In the genomic region with DNA sequence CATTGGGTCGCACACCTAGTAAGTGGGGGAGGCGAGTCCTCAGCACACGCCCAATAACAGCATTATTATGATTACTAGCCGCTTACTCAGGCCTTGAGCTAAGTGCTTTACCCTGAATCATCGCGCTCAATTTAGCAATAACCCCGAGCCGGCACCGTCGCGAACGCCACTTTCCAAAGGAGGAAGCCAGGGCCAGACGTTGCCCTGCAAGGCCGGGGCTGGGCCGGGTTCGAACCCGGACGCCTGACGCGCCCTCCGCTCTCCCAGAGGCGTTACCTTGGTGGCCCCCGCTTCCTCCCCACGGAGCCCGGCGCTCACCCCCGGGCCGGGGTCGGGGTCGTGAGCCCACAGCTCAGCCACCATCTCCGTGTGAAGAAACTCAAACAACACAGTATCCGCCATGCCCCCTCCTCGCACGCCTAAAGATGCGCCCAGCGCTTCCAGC, we compare ENCODE assay signal across 8 cellular contexts. TPM values are rescaled to one million over a fixed set of nuclear protein-coding genes. Genes with fewer than 3 reads are reported as not detected.
A peak's percentile ranks its signal among the peaks of the same experiment; 100 is the strongest.
DNase-seq lines count a peak whose midpoint lies in the region; ATAC-seq and TF ChIP-seq lines count a peak whose summit lies in the region.

A gene with protein sequence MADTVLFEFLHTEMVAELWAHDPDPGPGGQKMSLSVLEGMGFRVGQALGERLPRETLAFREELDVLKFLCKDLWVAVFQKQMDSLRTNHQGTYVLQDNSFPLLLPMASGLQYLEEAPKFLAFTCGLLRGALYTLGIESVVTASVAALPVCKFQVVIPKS (minus strand): TSS at position 421 of the 445 bp plus-strand sequence. CDS start 19 bp downstream, at position 402.

- no peak for TF ChIP-seq CTCF in Calu3 (IDR thresholded peaks at IDR 0.05; ENCODE audit: unreplicated experiment)
- no peak for TF ChIP-seq CTCF in brain microvascular endothelial cell (IDR thresholded peaks at IDR 0.05; ENCODE audit: low read depth, low read length, missing control alignments)
- TF ChIP-seq CTCF in subcutaneous adipose tissue (IDR thresholded peaks at IDR 0.05; ENCODE audit: low read depth): no peak

- intact Hi-C loops in Calu3 (cut with micrococcal nuclease; ENCODE audit: unreplicated experiment): no loop called here

- H3K27me3 Mint-ChIP-seq in Calu3 (ENCODE audit: unreplicated experiment): no peaks in the 10 kb centered on the region

- H3K4me3 Mint-ChIP-seq in Calu3 (ENCODE audit: low read depth, unreplicated experiment): peak within 1 kb of the TSS; percentile 79

- BruUV-seq in Calu3 (replicated peaks; lab: Mats Ljungman, UMichigan): TSS peak; percentile 92

- peak; percentile 11 for ATAC-seq in GM21723 (IDR thresholded peaks at IDR 0.05; ENCODE audit: unreplicated experiment)

- no peak for DNase-seq in Calu3
- DNase-seq in NCI-H2227 treated with DMSO at 0.1 percent for 48 hours (lab: John Stamatoyannopoulos, UW): peak; percentile 56
- DNase-seq in brain microvascular endothelial cell: peak; percentile 48
- DNase-seq in kidney tubule cell (ENCODE audit: low spot score): peak; percentile 84
- no peak for DNase-seq in stimulated activated CD4-positive, alpha-beta T cell treated with anti-CD3 and anti-CD28 coated beads, Interleukin-12 subunit alpha, Interleukin-12 subunit beta, amount 100 ng/mL, for 4 hours
- no peak for DNase-seq in GM19240 (ENCODE audit: insufficient read length, low spot score)

- peak within 1 kb of the TSS; percentile 90 for H3K27ac Mint-ChIP-seq in Calu3 (ENCODE audit: unreplicated experiment)

- no peaks in the 10 kb centered on the region for H3K9me3 Mint-ChIP-seq in Calu3 (ENCODE audit: low read depth, unreplicated experiment)

- H3K36me3 ChIP-seq in brain microvascular endothelial cell (replicated peaks): no peaks in the 10 kb centered on the region

- peaks cover 44% of the 10 kb centered on the region for H3K36me3 Mint-ChIP-seq in Calu3 (ENCODE audit: insufficient read depth, unreplicated experiment)

- H3K4me3 ChIP-seq in brain microvascular endothelial cell (ENCODE audit: low read depth, low read length): peak within 1 kb of the TSS; percentile 95

- no peaks in the 10 kb centered on the region for H3K27me3 ChIP-seq in brain microvascular endothelial cell (replicated peaks)

- in situ Hi-C loops in brain microvascular endothelial cell (cut with HindIII; ENCODE audit: low pct_ligation_motif_present, low sequenced_read_pairs): no loop called here

- peak within 1 kb of the TSS; percentile 92 for H3K27ac ChIP-seq in brain microvascular endothelial cell

- peaks cover 5% of the 10 kb centered on the region for H3K4me1 Mint-ChIP-seq in Calu3 (ENCODE audit: low read depth, unreplicated experiment)

- CTCF ChIA-PET in Calu3 (lab: Charles Lee): interaction anchor here (0.6 to 2.3 kb wide), 18 partner anchors 9 to 261 kb away, joined by 3 to 13 read pairs (median 4); no protein-coding TSS in a partner anchor

RNA-seq across cellular contexts. Expression of the gene that starts here (rescaled TPM):
- total RNA-seq in Calu3 (2022) (55.7 and 57.0 TPM in 2 replicates), subcutaneous adipose tissue (10 to 100 TPM in 3 of 4 donors, 1 to 10 TPM in 1; 7.7 to 38.4 (median 26.4) TPM)

Comparison
In these comparisons a context has a peak if more than half of its experiments do, and no peak if none do; other contexts are left out.
1. DNase-seq: peak in NCI-H2227 treated with DMSO at 0.1 percent for 48 hours (single experiment), brain microvascular endothelial cell (single experiment) and kidney tubule cell (single experiment); none in Calu3 (single experiment), stimulated activated CD4-positive, alpha-beta T cell treated with anti-CD3 and anti-CD28 coated beads, Interleukin-12 subunit alpha, Interleukin-12 subunit beta, amount 100 ng/mL, for 4 hours (single experiment) and GM19240 (single experiment).